Comparison of ENCODE assay signal across 2 cellular contexts in the genomic region with DNA sequence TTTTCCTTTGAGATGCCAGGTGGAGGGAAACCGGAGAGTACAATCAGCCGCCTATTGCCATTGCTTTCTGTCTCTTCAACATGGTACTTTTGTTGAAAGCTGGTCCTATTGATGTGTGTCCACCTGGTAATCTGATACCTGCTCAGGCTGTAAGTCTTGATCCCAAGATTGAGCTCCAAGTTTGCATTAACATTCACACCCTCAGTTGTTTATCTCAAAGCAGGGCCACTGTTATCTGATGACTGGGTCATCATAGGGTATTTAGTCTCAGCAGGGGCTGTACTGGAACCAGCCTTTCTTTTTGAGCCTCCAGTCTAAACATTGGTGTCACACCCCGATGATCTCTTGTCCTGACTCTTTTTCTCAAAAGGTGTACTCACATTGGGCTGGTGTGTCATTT.
TF ChIP-seq lines count a peak whose summit lies in the region.

No MANE protein-coding gene starts in this region.

TF ChIP-seq in GM23338, 12 proteins besides CTCF, POLR2A, EP300 and RAD21:
- TF ChIP-seq, protein P1, sequence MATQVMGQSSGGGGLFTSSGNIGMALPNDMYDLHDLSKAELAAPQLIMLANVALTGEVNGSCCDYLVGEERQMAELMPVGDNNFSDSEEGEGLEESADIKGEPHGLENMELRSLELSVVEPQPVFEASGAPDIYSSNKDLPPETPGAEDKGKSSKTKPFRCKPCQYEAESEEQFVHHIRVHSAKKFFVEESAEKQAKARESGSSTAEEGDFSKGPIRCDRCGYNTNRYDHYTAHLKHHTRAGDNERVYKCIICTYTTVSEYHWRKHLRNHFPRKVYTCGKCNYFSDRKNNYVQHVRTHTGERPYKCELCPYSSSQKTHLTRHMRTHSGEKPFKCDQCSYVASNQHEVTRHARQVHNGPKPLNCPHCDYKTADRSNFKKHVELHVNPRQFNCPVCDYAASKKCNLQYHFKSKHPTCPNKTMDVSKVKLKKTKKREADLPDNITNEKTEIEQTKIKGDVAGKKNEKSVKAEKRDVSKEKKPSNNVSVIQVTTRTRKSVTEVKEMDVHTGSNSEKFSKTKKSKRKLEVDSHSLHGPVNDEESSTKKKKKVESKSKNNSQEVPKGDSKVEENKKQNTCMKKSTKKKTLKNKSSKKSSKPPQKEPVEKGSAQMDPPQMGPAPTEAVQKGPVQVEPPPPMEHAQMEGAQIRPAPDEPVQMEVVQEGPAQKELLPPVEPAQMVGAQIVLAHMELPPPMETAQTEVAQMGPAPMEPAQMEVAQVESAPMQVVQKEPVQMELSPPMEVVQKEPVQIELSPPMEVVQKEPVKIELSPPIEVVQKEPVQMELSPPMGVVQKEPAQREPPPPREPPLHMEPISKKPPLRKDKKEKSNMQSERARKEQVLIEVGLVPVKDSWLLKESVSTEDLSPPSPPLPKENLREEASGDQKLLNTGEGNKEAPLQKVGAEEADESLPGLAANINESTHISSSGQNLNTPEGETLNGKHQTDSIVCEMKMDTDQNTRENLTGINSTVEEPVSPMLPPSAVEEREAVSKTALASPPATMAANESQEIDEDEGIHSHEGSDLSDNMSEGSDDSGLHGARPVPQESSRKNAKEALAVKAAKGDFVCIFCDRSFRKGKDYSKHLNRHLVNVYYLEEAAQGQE (IDR thresholded peaks at IDR 0.05; ENCODE audit: unreplicated experiment): no peak
- TF ChIP-seq ZNF331 (CRISPR knock-in tag; IDR thresholded peaks at IDR 0.05; ENCODE audit: low read depth): no peak
- TF ChIP-seq POLR2AphosphoS5 (IDR thresholded peaks at IDR 0.05; ENCODE audit: low read depth): no peak
- no peak for TF ChIP-seq ZNF114 (CRISPR knock-in tag; IDR thresholded peaks at IDR 0.05)
- no peak for TF ChIP-seq JUNB (IDR thresholded peaks at IDR 0.05; ENCODE audit: unreplicated experiment)
- TF ChIP-seq, protein P2, sequence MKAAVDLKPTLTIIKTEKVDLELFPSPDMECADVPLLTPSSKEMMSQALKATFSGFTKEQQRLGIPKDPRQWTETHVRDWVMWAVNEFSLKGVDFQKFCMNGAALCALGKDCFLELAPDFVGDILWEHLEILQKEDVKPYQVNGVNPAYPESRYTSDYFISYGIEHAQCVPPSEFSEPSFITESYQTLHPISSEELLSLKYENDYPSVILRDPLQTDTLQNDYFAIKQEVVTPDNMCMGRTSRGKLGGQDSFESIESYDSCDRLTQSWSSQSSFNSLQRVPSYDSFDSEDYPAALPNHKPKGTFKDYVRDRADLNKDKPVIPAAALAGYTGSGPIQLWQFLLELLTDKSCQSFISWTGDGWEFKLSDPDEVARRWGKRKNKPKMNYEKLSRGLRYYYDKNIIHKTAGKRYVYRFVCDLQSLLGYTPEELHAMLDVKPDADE (IDR thresholded peaks at IDR 0.05): no peak
- no peak for TF ChIP-seq STAT1 (IDR thresholded peaks at IDR 0.05; ENCODE audit: unreplicated experiment)
- TF ChIP-seq, protein P3, sequence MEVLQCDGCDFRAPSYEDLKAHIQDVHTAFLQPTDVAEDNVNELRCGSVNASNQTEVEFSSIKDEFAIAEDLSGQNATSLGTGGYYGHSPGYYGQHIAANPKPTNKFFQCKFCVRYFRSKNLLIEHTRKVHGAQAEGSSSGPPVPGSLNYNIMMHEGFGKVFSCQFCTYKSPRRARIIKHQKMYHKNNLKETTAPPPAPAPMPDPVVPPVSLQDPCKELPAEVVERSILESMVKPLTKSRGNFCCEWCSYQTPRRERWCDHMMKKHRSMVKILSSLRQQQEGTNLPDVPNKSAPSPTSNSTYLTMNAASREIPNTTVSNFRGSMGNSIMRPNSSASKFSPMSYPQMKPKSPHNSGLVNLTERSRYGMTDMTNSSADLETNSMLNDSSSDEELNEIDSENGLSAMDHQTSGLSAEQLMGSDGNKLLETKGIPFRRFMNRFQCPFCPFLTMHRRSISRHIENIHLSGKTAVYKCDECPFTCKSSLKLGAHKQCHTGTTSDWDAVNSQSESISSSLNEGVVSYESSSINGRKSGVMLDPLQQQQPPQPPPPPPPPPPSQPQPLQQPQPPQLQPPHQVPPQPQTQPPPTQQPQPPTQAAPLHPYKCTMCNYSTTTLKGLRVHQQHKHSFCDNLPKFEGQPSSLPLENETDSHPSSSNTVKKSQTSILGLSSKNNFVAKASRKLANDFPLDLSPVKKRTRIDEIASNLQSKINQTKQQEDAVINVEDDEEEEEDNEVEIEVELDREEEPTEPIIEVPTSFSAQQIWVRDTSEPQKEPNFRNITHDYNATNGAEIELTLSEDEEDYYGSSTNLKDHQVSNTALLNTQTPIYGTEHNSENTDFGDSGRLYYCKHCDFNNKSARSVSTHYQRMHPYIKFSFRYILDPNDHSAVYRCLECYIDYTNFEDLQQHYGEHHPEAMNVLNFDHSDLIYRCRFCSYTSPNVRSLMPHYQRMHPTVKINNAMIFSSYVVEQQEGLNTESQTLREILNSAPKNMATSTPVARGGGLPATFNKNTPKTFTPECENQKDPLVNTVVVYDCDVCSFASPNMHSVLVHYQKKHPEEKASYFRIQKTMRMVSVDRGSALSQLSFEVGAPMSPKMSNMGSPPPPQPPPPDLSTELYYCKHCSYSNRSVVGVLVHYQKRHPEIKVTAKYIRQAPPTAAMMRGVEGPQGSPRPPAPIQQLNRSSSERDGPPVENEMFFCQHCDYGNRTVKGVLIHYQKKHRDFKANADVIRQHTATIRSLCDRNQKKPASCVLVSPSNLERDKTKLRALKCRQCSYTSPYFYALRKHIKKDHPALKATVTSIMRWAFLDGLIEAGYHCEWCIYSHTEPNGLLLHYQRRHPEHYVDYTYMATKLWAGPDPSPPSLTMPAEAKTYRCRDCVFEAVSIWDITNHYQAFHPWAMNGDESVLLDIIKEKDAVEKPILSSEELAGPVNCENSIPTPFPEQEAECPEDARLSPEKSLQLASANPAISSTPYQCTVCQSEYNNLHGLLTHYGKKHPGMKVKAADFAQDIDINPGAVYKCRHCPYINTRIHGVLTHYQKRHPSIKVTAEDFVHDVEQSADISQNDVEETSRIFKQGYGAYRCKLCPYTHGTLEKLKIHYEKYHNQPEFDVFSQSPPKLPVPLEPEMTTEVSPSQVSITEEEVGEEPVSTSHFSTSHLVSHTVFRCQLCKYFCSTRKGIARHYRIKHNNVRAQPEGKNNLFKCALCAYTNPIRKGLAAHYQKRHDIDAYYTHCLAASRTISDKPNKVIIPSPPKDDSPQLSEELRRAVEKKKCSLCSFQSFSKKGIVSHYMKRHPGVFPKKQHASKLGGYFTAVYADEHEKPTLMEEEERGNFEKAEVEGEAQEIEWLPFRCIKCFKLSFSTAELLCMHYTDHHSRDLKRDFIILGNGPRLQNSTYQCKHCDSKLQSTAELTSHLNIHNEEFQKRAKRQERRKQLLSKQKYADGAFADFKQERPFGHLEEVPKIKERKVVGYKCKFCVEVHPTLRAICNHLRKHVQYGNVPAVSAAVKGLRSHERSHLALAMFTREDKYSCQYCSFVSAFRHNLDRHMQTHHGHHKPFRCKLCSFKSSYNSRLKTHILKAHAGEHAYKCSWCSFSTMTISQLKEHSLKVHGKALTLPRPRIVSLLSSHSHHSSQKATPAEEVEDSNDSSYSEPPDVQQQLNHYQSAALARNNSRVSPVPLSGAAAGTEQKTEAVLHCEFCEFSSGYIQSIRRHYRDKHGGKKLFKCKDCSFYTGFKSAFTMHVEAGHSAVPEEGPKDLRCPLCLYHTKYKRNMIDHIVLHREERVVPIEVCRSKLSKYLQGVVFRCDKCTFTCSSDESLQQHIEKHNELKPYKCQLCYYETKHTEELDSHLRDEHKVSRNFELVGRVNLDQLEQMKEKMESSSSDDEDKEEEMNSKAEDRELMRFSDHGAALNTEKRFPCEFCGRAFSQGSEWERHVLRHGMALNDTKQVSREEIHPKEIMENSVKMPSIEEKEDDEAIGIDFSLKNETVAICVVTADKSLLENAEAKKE (CRISPR knock-in tag; IDR thresholded peaks at IDR 0.05): no peak
- no peak for TF ChIP-seq EZH2phosphoT487 (IDR thresholded peaks at IDR 0.05; ENCODE audit: unreplicated experiment)

TF ChIP-seq in WTC11, 78 proteins besides CTCF, POLR2A, EP300 and RAD21:
- TF ChIP-seq, protein P4, sequence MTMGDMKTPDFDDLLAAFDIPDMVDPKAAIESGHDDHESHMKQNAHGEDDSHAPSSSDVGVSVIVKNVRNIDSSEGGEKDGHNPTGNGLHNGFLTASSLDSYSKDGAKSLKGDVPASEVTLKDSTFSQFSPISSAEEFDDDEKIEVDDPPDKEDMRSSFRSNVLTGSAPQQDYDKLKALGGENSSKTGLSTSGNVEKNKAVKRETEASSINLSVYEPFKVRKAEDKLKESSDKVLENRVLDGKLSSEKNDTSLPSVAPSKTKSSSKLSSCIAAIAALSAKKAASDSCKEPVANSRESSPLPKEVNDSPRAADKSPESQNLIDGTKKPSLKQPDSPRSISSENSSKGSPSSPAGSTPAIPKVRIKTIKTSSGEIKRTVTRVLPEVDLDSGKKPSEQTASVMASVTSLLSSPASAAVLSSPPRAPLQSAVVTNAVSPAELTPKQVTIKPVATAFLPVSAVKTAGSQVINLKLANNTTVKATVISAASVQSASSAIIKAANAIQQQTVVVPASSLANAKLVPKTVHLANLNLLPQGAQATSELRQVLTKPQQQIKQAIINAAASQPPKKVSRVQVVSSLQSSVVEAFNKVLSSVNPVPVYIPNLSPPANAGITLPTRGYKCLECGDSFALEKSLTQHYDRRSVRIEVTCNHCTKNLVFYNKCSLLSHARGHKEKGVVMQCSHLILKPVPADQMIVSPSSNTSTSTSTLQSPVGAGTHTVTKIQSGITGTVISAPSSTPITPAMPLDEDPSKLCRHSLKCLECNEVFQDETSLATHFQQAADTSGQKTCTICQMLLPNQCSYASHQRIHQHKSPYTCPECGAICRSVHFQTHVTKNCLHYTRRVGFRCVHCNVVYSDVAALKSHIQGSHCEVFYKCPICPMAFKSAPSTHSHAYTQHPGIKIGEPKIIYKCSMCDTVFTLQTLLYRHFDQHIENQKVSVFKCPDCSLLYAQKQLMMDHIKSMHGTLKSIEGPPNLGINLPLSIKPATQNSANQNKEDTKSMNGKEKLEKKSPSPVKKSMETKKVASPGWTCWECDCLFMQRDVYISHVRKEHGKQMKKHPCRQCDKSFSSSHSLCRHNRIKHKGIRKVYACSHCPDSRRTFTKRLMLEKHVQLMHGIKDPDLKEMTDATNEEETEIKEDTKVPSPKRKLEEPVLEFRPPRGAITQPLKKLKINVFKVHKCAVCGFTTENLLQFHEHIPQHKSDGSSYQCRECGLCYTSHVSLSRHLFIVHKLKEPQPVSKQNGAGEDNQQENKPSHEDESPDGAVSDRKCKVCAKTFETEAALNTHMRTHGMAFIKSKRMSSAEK (CRISPR knock-in tag; IDR thresholded peaks at IDR 0.05; ENCODE audit: borderline replicate concordance): no peak
- no peak for TF ChIP-seq SMAD3 (CRISPR knock-in tag; IDR thresholded peaks at IDR 0.05; ENCODE audit: borderline replicate concordance)
TF ChIP-seq in WTC11: peak in this region for 0.
